ENCODE assay signal across 1 cellular context in the genomic region with DNA sequence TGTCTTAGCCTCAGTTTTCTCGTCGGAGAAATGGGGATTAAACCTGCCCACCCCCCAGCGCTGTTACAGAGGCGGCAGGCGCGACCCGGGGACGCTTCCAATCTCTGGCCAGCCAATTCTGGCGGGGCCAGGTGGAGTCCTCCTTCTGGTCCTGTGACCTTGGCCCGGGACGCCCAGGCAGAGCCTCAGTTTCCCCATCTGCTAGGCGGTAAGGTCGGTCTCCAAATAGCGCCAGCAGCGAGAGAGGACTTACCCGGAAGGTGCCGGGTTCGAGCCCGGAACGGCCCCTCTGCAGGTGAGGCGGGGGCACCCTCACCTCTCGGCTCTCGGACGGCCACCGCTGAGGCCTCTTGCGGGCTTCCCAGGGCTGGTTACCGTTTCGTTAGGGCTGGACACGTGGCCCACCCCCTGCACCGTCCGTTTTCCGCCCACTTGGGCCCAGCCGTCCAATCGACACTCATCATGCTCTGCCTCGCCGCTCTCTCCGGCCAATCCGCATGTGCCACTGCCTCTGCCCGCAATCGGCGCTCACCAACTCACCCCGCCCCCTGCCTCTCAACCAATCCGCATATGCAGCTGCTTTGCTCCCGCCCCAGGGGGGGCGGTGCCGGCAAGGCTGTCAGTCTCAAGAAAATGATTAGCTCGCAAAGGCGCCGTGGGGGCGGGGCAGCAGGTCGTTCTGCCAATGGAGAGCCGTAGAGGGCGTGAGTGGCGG.
TF ChIP-seq lines count a peak whose summit lies in the region.

A gene with protein sequence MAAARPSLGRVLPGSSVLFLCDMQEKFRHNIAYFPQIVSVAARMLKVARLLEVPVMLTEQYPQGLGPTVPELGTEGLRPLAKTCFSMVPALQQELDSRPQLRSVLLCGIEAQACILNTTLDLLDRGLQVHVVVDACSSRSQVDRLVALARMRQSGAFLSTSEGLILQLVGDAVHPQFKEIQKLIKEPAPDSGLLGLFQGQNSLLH (minus strand): TSS at position 384 of the 715 bp plus-strand sequence. CDS start 5,156 bp downstream, outside the sequence.

TF ChIP-seq in K562, 482 proteins besides CTCF, POLR2A, EP300 and RAD21 (continued from another document and continues in another):
- TF ChIP-seq, protein P1, sequence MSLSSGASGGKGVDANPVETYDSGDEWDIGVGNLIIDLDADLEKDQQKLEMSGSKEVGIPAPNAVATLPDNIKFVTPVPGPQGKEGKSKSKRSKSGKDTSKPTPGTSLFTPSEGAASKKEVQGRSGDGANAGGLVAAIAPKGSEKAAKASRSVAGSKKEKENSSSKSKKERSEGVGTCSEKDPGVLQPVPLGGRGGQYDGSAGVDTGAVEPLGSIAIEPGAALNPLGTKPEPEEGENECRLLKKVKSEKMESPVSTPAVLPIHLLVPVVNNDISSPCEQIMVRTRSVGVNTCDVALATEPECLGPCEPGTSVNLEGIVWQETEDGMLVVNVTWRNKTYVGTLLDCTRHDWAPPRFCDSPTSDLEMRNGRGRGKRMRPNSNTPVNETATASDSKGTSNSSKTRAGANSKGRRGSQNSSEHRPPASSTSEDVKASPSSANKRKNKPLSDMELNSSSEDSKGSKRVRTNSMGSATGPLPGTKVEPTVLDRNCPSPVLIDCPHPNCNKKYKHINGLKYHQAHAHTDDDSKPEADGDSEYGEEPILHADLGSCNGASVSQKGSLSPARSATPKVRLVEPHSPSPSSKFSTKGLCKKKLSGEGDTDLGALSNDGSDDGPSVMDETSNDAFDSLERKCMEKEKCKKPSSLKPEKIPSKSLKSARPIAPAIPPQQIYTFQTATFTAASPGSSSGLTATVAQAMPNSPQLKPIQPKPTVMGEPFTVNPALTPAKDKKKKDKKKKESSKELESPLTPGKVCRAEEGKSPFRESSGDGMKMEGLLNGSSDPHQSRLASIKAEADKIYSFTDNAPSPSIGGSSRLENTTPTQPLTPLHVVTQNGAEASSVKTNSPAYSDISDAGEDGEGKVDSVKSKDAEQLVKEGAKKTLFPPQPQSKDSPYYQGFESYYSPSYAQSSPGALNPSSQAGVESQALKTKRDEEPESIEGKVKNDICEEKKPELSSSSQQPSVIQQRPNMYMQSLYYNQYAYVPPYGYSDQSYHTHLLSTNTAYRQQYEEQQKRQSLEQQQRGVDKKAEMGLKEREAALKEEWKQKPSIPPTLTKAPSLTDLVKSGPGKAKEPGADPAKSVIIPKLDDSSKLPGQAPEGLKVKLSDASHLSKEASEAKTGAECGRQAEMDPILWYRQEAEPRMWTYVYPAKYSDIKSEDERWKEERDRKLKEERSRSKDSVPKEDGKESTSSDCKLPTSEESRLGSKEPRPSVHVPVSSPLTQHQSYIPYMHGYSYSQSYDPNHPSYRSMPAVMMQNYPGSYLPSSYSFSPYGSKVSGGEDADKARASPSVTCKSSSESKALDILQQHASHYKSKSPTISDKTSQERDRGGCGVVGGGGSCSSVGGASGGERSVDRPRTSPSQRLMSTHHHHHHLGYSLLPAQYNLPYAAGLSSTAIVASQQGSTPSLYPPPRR (CRISPR knock-in tag; IDR thresholded peaks at IDR 0.05; ENCODE audit: borderline replicate concordance): no peak; the same call in 1 of the 2 replicates
- TF ChIP-seq, protein P2, sequence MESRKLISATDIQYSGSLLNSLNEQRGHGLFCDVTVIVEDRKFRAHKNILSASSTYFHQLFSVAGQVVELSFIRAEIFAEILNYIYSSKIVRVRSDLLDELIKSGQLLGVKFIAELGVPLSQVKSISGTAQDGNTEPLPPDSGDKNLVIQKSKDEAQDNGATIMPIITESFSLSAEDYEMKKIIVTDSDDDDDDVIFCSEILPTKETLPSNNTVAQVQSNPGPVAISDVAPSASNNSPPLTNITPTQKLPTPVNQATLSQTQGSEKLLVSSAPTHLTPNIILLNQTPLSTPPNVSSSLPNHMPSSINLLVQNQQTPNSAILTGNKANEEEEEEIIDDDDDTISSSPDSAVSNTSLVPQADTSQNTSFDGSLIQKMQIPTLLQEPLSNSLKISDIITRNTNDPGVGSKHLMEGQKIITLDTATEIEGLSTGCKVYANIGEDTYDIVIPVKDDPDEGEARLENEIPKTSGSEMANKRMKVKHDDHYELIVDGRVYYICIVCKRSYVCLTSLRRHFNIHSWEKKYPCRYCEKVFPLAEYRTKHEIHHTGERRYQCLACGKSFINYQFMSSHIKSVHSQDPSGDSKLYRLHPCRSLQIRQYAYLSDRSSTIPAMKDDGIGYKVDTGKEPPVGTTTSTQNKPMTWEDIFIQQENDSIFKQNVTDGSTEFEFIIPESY (CRISPR knock-in tag; IDR thresholded peaks at IDR 0.05): 0 out of 2 replicates have a peak, but pooled peaks have one; percentile 29
- TF ChIP-seq NFRKB (IDR thresholded peaks at IDR 0.05; ENCODE audit: low read depth): peak; percentile 90
- no peak for TF ChIP-seq CEBPG (CRISPR knock-in tag; IDR thresholded peaks at IDR 0.05)
- no peak for TF ChIP-seq CEBPG (tag; conservative IDR thresholded peaks at IDR 0.05 in 1 of 2, IDR thresholded peaks at IDR 0.05 in 1 of 2)
- TF ChIP-seq, protein P3, sequence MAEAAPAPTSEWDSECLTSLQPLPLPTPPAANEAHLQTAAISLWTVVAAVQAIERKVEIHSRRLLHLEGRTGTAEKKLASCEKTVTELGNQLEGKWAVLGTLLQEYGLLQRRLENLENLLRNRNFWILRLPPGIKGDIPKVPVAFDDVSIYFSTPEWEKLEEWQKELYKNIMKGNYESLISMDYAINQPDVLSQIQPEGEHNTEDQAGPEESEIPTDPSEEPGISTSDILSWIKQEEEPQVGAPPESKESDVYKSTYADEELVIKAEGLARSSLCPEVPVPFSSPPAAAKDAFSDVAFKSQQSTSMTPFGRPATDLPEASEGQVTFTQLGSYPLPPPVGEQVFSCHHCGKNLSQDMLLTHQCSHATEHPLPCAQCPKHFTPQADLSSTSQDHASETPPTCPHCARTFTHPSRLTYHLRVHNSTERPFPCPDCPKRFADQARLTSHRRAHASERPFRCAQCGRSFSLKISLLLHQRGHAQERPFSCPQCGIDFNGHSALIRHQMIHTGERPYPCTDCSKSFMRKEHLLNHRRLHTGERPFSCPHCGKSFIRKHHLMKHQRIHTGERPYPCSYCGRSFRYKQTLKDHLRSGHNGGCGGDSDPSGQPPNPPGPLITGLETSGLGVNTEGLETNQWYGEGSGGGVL (CRISPR knock-in tag; IDR thresholded peaks at IDR 0.05): no peak
- TF ChIP-seq HEY1 (CRISPR knock-in tag; IDR thresholded peaks at IDR 0.05; ENCODE audit: borderline replicate concordance): no peak
- no peak for TF ChIP-seq KDM4B (IDR thresholded peaks at IDR 0.05; ENCODE audit: borderline replicate concordance in 2 of 2, low read depth in 1 of 2)
- peak; percentile 60; the same call in 1 of the 2 replicates for TF ChIP-seq DMBX1 (CRISPR knock-in tag; IDR thresholded peaks at IDR 0.05; ENCODE audit: borderline replicate concordance)
- TF ChIP-seq ZNF589 (CRISPR knock-in tag; IDR thresholded peaks at IDR 0.05; ENCODE audit: low read depth): no peak
- no peak for TF ChIP-seq SMARCB1 (IDR thresholded peaks at IDR 0.05; ENCODE audit: insufficient read length, low read depth)
- no peak for TF ChIP-seq SMAD1 (IDR thresholded peaks at IDR 0.05; ENCODE audit: low read depth, low read length, partially characterized antibody)
- TF ChIP-seq, protein P4, sequence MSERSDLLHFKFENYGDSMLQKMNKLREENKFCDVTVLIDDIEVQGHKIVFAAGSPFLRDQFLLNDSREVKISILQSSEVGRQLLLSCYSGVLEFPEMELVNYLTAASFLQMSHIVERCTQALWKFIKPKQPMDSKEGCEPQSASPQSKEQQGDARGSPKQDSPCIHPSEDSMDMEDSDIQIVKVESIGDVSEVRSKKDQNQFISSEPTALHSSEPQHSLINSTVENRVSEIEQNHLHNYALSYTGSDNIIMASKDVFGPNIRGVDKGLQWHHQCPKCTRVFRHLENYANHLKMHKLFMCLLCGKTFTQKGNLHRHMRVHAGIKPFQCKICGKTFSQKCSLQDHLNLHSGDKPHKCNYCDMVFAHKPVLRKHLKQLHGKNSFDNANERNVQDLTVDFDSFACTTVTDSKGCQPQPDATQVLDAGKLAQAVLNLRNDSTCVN (CRISPR knock-in tag; IDR thresholded peaks at IDR 0.05): no peak
- peak; percentile 99 for TF ChIP-seq BCOR (IDR thresholded peaks at IDR 0.05)
- TF ChIP-seq ZNF79 (CRISPR knock-in tag; IDR thresholded peaks at IDR 0.05; ENCODE audit: low read depth): no peak
- peak; percentile 97 for TF ChIP-seq HDAC2 (IDR thresholded peaks at IDR 0.05)
- TF ChIP-seq ZNF184 (CRISPR knock-in tag; IDR thresholded peaks at IDR 0.05): no peak
- TF ChIP-seq ARID1B (IDR thresholded peaks at IDR 0.05): peak; percentile 62; the same call in 1 of the 2 replicates
- peak; percentile 68 to 80; a peak in 3 of 4 replicates for TF ChIP-seq HDAC1 (IDR thresholded peaks at IDR 0.05)
- TF ChIP-seq SUPT5H (IDR thresholded peaks at IDR 0.05): peak; percentile 88
- TF ChIP-seq SRSF1 (IDR thresholded peaks at IDR 0.05; ENCODE audit: low read depth, low read length): no peak
- TF ChIP-seq HDAC6 (IDR thresholded peaks at IDR 0.05; ENCODE audit: low read depth, low read length): no peak
- no peak for TF ChIP-seq MCM7 (IDR thresholded peaks at IDR 0.05)
- TF ChIP-seq PTBP1 (IDR thresholded peaks at IDR 0.05; ENCODE audit: low read depth, low read length): peak; percentile 88; the same call in 1 of the 2 replicates
- TF ChIP-seq, protein P5, sequence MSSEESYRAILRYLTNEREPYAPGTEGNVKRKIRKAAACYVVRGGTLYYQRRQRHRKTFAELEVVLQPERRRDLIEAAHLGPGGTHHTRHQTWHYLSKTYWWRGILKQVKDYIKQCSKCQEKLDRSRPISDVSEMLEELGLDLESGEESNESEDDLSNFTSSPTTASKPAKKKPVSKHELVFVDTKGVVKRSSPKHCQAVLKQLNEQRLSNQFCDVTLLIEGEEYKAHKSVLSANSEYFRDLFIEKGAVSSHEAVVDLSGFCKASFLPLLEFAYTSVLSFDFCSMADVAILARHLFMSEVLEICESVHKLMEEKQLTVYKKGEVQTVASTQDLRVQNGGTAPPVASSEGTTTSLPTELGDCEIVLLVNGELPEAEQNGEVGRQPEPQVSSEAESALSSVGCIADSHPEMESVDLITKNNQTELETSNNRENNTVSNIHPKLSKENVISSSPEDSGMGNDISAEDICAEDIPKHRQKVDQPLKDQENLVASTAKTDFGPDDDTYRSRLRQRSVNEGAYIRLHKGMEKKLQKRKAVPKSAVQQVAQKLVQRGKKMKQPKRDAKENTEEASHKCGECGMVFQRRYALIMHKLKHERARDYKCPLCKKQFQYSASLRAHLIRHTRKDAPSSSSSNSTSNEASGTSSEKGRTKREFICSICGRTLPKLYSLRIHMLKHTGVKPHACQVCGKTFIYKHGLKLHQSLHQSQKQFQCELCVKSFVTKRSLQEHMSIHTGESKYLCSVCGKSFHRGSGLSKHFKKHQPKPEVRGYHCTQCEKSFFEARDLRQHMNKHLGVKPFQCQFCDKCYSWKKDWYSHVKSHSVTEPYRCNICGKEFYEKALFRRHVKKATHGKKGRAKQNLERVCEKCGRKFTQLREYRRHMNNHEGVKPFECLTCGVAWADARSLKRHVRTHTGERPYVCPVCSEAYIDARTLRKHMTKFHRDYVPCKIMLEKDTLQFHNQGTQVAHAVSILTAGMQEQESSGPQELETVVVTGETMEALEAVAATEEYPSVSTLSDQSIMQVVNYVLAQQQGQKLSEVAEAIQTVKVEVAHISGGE (CRISPR knock-in tag; IDR thresholded peaks at IDR 0.05): peak in 1 of 3 experiments; percentile 25; a peak in 1 of 6 replicates
- peak; percentile 86 for TF ChIP-seq TAF7 (tag; IDR thresholded peaks at IDR 0.05)
- no peak for TF ChIP-seq STAT5B (CRISPR knock-in tag; IDR thresholded peaks at IDR 0.05)
- TF ChIP-seq, protein P6, sequence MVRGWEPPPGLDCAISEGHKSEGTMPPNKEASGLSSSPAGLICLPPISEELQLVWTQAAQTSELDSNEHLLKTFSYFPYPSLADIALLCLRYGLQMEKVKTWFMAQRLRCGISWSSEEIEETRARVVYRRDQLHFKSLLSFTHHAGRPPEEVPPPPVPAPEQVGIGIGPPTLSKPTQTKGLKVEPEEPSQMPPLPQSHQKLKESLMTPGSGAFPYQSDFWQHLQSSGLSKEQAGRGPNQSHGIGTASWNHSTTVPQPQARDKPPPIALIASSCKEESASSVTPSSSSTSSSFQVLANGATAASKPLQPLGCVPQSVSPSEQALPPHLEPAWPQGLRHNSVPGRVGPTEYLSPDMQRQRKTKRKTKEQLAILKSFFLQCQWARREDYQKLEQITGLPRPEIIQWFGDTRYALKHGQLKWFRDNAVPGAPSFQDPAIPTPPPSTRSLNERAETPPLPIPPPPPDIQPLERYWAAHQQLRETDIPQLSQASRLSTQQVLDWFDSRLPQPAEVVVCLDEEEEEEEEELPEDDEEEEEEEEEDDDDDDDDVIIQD (CRISPR knock-in tag; IDR thresholded peaks at IDR 0.05): no peak
- TF ChIP-seq, protein P7, sequence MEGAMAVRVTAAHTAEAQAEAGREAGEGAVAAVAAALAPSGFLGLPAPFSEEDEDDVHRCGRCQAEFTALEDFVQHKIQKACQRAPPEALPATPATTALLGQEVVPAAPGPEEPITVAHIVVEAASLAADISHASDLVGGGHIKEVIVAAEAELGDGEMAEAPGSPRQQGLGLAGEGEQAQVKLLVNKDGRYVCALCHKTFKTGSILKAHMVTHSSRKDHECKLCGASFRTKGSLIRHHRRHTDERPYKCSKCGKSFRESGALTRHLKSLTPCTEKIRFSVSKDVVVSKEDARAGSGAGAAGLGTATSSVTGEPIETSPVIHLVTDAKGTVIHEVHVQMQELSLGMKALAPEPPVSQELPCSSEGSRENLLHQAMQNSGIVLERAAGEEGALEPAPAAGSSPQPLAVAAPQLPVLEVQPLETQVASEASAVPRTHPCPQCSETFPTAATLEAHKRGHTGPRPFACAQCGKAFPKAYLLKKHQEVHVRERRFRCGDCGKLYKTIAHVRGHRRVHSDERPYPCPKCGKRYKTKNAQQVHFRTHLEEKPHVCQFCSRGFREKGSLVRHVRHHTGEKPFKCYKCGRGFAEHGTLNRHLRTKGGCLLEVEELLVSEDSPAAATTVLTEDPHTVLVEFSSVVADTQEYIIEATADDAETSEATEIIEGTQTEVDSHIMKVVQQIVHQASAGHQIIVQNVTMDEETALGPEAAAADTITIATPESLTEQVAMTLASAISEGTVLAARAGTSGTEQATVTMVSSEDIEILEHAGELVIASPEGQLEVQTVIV (CRISPR knock-in tag; IDR thresholded peaks at IDR 0.05; ENCODE audit: borderline replicate concordance): no peak
- no peak for TF ChIP-seq ZNF134 (CRISPR knock-in tag; conservative IDR thresholded peaks at IDR 0.05)
- no peak for TF ChIP-seq KLF16 (IDR thresholded peaks at IDR 0.05)
- TF ChIP-seq ZNF707 (CRISPR knock-in tag; conservative IDR thresholded peaks at IDR 0.05): no peak
- TF ChIP-seq ZNF165 (CRISPR knock-in tag; IDR thresholded peaks at IDR 0.05; ENCODE audit: borderline replicate concordance): no peak; the same call in 1 of the 2 replicates
- no peak for TF ChIP-seq NR3C1 (CRISPR knock-in tag; IDR thresholded peaks at IDR 0.05)
- TF ChIP-seq SNRNP70 (optimal IDR thresholded peaks at IDR 0.05; ENCODE audit: low read depth, low read length): no peak
